Comparison of ENCODE assay signal across 1 cellular context in genomic region chr12:56637621-56638020, GRCh38.
TF ChIP-seq lines count a peak whose summit lies in the region.

No MANE protein-coding gene starts in this region.

TF ChIP-seq in K562, 482 proteins besides CTCF, POLR2A, EP300 and RAD21:
- no peak for TF ChIP-seq ZBTB49 (CRISPR knock-in tag; IDR thresholded peaks at IDR 0.05; ENCODE audit: borderline replicate concordance)
- no peak for TF ChIP-seq ZNF197 (CRISPR knock-in tag; IDR thresholded peaks at IDR 0.05; ENCODE audit: low read depth)
- peak; percentile 44; the same call in 1 of the 2 replicates for TF ChIP-seq ELF1 (tag; IDR thresholded peaks at IDR 0.05)
- TF ChIP-seq ZKSCAN1 (IDR thresholded peaks at IDR 0.05; ENCODE audit: low read depth, low read length): peak; percentile 71; the same call in 1 of the 2 replicates
- no peak for TF ChIP-seq ZNF407 (IDR thresholded peaks at IDR 0.05; ENCODE audit: low read depth)
